In the genomic region with DNA sequence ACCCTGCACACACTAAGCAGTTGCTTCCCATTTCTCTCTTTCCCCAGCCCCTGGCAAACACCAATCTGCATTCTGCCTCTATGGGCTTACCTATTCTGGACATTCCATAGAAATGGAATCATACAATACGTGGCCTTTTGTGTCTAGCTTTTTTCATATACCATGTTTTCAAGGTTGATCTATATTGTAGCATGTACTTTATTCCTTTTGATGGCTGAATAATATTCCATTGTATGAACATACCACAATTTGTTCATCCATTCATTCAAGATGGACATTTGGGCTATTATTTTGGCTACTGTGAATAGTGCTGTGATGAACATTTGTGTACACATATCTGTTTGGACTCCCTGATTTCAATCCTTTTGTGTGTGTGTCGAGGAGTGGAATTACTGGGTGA, we compare ENCODE assay signal across 26 cellular contexts.
"Had no signal": no experiment of that assay in that cellular context is flagged by ENCODE, and none has a peak within 500 bp of the region (broad histone marks: within the 10 kb centered on the region; RNA-seq: fewer than 3 reads in every experiment).

No MANE protein-coding gene starts in this region.

- ATAC-seq: stimulated activated effector memory CD8-positive, alpha-beta T cell treated with anti-CD3 and anti-CD28 coated beads, Interleukin-12 subunit alpha, Interleukin-12 subunit beta, amount 100 ng/mL, for 72 hours; stimulated activated memory B cell treated with anti-CD40 and anti-IgM and Interleukin-4, amounts not matched to agents 10 μg/mL and 1 μg/mL and 100 μg/mL, for 72 hours; stimulated activated naive B cell treated with anti-CD40 and anti-IgM and Interleukin-4, amounts not matched to agents 10 μg/mL and 1 μg/mL and 100 μg/mL, for 72 hours; stimulated activated naive CD8-positive, alpha-beta T cell treated with anti-CD3 and anti-CD28 coated beads, Interleukin-15, amount 100 ng/mL, for 72 hours; stimulated activated naive CD8-positive, alpha-beta T cell treated with anti-CD3 and anti-CD28 coated beads, Interleukin-15, Interleukin-2, amounts not matched to agents 100 U/mL and 50 U/mL, for 24 hours; upper lobe of right lung had no signal

- H3K36me3 ChIP-seq: stomach, suprapubic skin, thoracic aorta, thyroid gland, tibial artery, transverse colon, upper lobe of left lung, upper lobe of right lung, uterus, vagina had no signal

- DNase-seq: stimulated activated CD4-positive, alpha-beta T cell treated with anti-CD3 and anti-CD28 coated beads, Interleukin-2, amount 100 ng/mL, for 48 hours; stimulated activated CD4-positive, alpha-beta T cell treated with anti-CD3 and anti-CD28 coated beads, Interleukin-4, amount 100 ng/mL, for 1 hour; stimulated activated CD4-positive, alpha-beta T cell treated with anti-CD3 and anti-CD28 coated beads, Interleukin-4, amount 100 ng/mL, for 24 hours; stimulated activated CD4-positive, alpha-beta T cell treated with anti-CD3 and anti-CD28 coated beads, Interleukin-4, amount 100 ng/mL, for 4 hours; stimulated activated CD8-positive, alpha-beta memory T cell treated with anti-CD3 and anti-CD28 coated beads, Interleukin-4, amount 100 ng/mL, for 48 hours; stimulated activated naive B cell treated with anti-CD40 and anti-IgM and Interleukin-4, amounts not matched to agents 10 μg/mL and 1 μg/mL and 100 μg/mL, for 72 hours; stimulated activated naive CD4-positive, alpha-beta T cell; stimulated activated naive CD4-positive, alpha-beta T cell treated with Interleukin-2 at 50 U/mL for 16 hours; stimulated activated naive CD8-positive, alpha-beta T cell treated with anti-CD3 and anti-CD28 coated beads, Interleukin-15, amount 100 ng/mL, for 72 hours; stimulated activated naive CD8-positive, alpha-beta T cell treated with anti-CD3 and anti-CD28 coated beads, Interleukin-15, Interleukin-2, amounts not matched to agents 100 U/mL and 50 U/mL, for 24 hours; stomach; substantia nigra; testis; thyroid gland; tibial artery; transverse colon; trophoblast cell; upper lobe of left lung; upper lobe of right lung; uterus had no signal

- H3K27ac ChIP-seq: stomach, suprapubic skin, testis, thoracic aorta, thyroid gland, tibial artery, tibial nerve, transverse colon, upper lobe of left lung, upper lobe of right lung, uterus, vagina had no signal

- H3K27me3 ChIP-seq: stomach, suprapubic skin, testis, thyroid gland, tibial artery, tibial nerve, transverse colon, upper lobe of left lung, upper lobe of right lung, uterus, vagina had no signal

- H3K4me3 ChIP-seq: stomach, suprapubic skin, testis, thoracic aorta, thyroid gland, tibial artery, tibial nerve, transverse colon, upper lobe of left lung, upper lobe of right lung, uterus, vagina had no signal

- H3K9me3 ChIP-seq: stomach, suprapubic skin, testis, thoracic aorta, thyroid gland, tibial artery, tibial nerve, transverse colon, upper lobe of left lung, upper lobe of right lung, uterus, vagina had no signal

- H3K4me1 ChIP-seq: suprapubic skin, testis, transverse colon, upper lobe of left lung, upper lobe of right lung, uterus, vagina had no signal
